Comparison of ENCODE assay signal across 25 cellular contexts in the genomic region with DNA sequence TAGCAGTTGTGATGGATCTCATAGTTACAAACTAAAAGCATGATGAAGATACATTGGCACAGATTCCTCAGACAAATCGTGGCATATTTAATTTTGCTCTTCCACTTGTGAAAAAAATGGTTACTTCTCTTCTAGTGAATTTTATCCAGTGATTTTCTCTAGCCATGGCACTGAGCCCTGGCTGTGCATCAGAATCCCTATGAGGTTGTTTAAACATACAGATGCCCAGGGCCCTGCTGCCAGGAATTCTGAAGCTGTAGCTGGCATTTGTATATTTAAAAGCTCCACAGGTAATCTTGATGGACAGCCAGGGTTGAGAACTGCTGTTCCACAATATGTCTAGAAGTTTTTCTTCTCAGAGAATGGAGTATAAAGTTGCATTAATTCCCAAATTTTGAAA.
DNase-seq lines count a peak whose midpoint lies in the region; ATAC-seq, FAIRE-seq and TF ChIP-seq lines count a peak whose summit lies in the region.
"Had no signal": no experiment of that assay in that cellular context is flagged by ENCODE, and none has a peak within 500 bp of the region (broad histone marks: within the 10 kb centered on the region; RNA-seq: fewer than 3 reads in every experiment).

No MANE protein-coding gene starts in this region.

- no peak for TF ChIP-seq CTCF in HEK293 (tag by site-specific recombination; IDR thresholded peaks at IDR 0.05)
- peak in 1 of 6 experiments; percentile 26 for TF ChIP-seq CTCF in thyroid gland (IDR thresholded peaks at IDR 0.05)

- no peak for TF ChIP-seq POLR2A in thyroid gland (IDR thresholded peaks at IDR 0.05)
- TF ChIP-seq POLR2A in H54 (IDR thresholded peaks at IDR 0.05; ENCODE audit: low read depth, low read length): no peak

- no peaks in the 10 kb centered on the region for H3K27me3 ChIP-seq in thyroid gland
- H3K27me3 ChIP-seq: BLaER1 treated with 17β-estradiol and CSF1 and Interleukin-3, amounts not matched to agents 10 nM and 100 nM had no signal

- no peak for FAIRE-seq in H54 (lab: Jason Lieb, UNC)
- FAIRE-seq: A204.1, D721Med, GM12878, GM12892, GM18507, GM19239 had no signal

- H3K4me3 ChIP-seq in HEK293 (ENCODE audit: low read depth, low read length): no peak overlapping the region
- H3K4me3 ChIP-seq in thyroid gland (replicated peaks in 1 of 3): no peak overlapping the region
- H3K4me3 ChIP-seq: BLaER1 treated with 17β-estradiol and CSF1 and Interleukin-3, amounts not matched to agents 10 nM and 100 nM; GM12878 had no signal

- intact Hi-C loops in thyroid gland (cut with DNase I): no loop called here

- H3K36me3 ChIP-seq in HEK293 (ENCODE audit: control insufficient read depth in 2 of 2, insufficient read depth in 1 of 2, low read length in 2 of 2) (no peaks in the 10 kb centered on the region), thyroid gland (no peaks in the 10 kb centered on the region)
- H3K36me3 ChIP-seq: BLaER1 treated with 17β-estradiol and CSF1 and Interleukin-3, amounts not matched to agents 10 nM and 100 nM had no signal

- DNase-seq in cerebellar nuclear complex (lab: John Stamatoyannopoulos, UW): peak; percentile 6 to 17
- DNase-seq in inferior parietal cortex (ENCODE audit: extremely low spot score): peak; percentile 47
- peak; percentile 54 to 60 for DNase-seq in thyroid gland
- no peak for DNase-seq in H54 (ENCODE audit: insufficient read length, low spot score)
- no peak for DNase-seq in COLO668 (lab: John Stamatoyannopoulos, UW; ENCODE audit: unreplicated experiment)
- DNase-seq in AG20443 (ENCODE audit: low spot score): no peak
- DNase-seq: 8988T; ACHN; AML-193; Caco-2; Calu3; CD4-positive, alpha-beta T cell; CD8-positive, alpha-beta T cell; DMS79 treated with DMSO at 0.1 percent for 48 hours; GDM1 had no signal

- H3K27ac ChIP-seq in HEK293 (ENCODE audit: extremely low read depth, low read depth, low read length): no peak overlapping the region
- peak overlapping the region; percentile 58 to 80 (median 58) for H3K27ac ChIP-seq in thyroid gland
- H3K27ac ChIP-seq: BLaER1 treated with 17β-estradiol and CSF1 and Interleukin-3, amounts not matched to agents 10 nM and 100 nM; C4-2B had no signal

- H3K9me3 ChIP-seq in HEK293 (ENCODE audit: control insufficient read depth, insufficient read depth, low read depth, low read length): no peaks in the 10 kb centered on the region
- no peaks in the 10 kb centered on the region for H3K9me3 ChIP-seq in thyroid gland

- peaks cover 2% of the 10 kb centered on the region; the same call in 1 of the 2 replicates for H3K4me1 ChIP-seq in HEK293 (ENCODE audit: control insufficient read depth, insufficient read depth, low read length)
- H3K4me1 ChIP-seq in thyroid gland: peaks cover 30 to 39% of the 10 kb centered on the region in 2 donors
- H3K4me1 ChIP-seq: BLaER1 treated with 17β-estradiol and CSF1 and Interleukin-3, amounts not matched to agents 10 nM and 100 nM had no signal

- CTCF ChIA-PET in HEK293 (lab: Yijun Ruan, JAX): no interaction called here

- POLR2A ChIA-PET in HEK293 (lab: Yijun Ruan, JAX): no interaction called here

- WGBS in thyroid gland, 2 donors: 31 to 41% methylated on average over 1 of the region's 1 CpG

- ATAC-seq in GM18870 (IDR thresholded peaks at IDR 0.05; ENCODE audit: unreplicated experiment): no peak
- ATAC-seq: CD8-positive, alpha-beta T cell; GM12878 had no signal

TF ChIP-seq in HEK293, 187 proteins besides CTCF, POLR2A, EP300 and RAD21:
- TF ChIP-seq ZFP3 (tag by site-specific recombination; IDR thresholded peaks at IDR 0.05; ENCODE audit: low read depth): no peak
- TF ChIP-seq TCF7L2 (IDR thresholded peaks at IDR 0.05; ENCODE audit: borderline replicate concordance, low read depth, low read length): no peak
- 0 out of 2 replicates have a peak, but pooled peaks have one; percentile 38 for TF ChIP-seq ZBTB20 (tag by site-specific recombination; IDR thresholded peaks at IDR 0.05)

Comparison
In these comparisons a context has a peak if more than half of its experiments do, and no peak if none do; other contexts are left out.
1. DNase-seq: peak in cerebellar nuclear complex (2 of 2), inferior parietal cortex (single experiment) and thyroid gland (2 of 2); none in H54 (single experiment), COLO668 (single experiment) and AG20443 (single experiment).